In genomic region chr3:10882851-10883250, GRCh38 we compare ENCODE assay signal across 4 cellular contexts.
"Had no signal": no experiment of that assay in that cellular context is flagged by ENCODE, and none has a peak within 500 bp of the region (broad histone marks: within the 10 kb centered on the region; RNA-seq: fewer than 3 reads in every experiment).

No MANE protein-coding gene starts in this region.

- H3K4me3 Mint-ChIP-seq: IgD-negative memory B cell had no signal

- H3K27ac ChIP-seq: HL-60 had no signal

- H3K4me1 Mint-ChIP-seq: IgD-negative memory B cell had no signal

- H3K4me3 ChIP-seq: K562 had no signal

- DNase-seq: KG1 had no signal

- ATAC-seq: K562 had no signal

- H3K36me3 Mint-ChIP-seq: IgD-negative memory B cell had no signal
